ENCODE assay signal across 9 cellular contexts in the genomic region with DNA sequence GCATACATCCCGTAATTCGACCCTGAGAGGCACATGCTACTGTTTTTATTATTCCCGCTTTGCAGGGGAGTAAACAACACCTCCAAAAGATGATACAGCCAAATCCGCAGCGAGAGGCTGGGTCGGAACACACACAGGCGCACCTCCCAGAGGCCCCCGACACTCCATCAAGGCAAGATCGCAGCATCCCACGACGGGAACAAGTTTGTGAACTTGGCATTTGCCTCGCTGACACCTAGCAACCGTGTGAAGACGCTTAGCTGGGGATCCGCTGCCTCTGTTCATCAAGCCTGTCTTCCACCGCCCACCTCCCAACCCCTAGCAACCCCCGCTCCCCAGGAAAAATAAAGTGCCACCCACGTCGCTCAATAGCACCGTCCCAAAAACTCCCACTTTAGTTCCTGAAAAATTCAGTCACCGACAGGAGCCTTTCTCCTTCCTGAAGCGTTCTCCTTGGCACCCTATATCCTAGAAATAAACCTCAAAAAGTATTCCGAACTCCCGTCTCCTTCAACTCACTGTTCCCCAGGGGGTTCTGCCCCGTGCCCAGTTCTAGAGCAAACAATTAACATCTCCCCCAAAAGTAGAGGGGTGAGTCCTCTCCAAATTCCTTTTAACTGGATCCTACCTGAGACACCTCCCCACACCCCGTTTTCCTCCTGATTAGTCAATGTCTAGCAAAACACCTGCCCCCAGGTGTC. TPM values are rescaled to one million over a fixed set of nuclear protein-coding genes. Genes with fewer than 3 reads are reported as not detected.
DNase-seq lines count a peak whose midpoint lies in the region; ATAC-seq and TF ChIP-seq lines count a peak whose summit lies in the region.
"Had no signal": no experiment of that assay in that cellular context is flagged by ENCODE, and none has a peak within 500 bp of the region (broad histone marks: within the 10 kb centered on the region; RNA-seq: fewer than 3 reads in every experiment).

No MANE protein-coding gene starts in this region.

- intact Hi-C loops in transverse colon (cut with DNase I; ENCODE audit: low total_unique reads): no loop called here

- no peaks in the 10 kb centered on the region for H3K9me3 Mint-ChIP-seq in naive B cell
- H3K9me3 Mint-ChIP-seq: T-helper 2 cell treated with Interferon-gamma antibody and Interleukin-4, amounts not matched to agents 5 μg/mL and 100 μg/mL, for 36 hours had no signal

- H3K27me3 Mint-ChIP-seq in naive B cell: no peaks in the 10 kb centered on the region

- peaks cover 28% of the 10 kb centered on the region for H3F3A ChIP-seq in SU-DHL-6 (ENCODE audit: insufficient read depth)

- no peaks in the 10 kb centered on the region for H3K79me2 ChIP-seq in SU-DHL-6 (ENCODE audit: insufficient read depth, low read length)

- H3K9ac ChIP-seq in ES-I3 (ENCODE audit: low read depth, low read length) (peak overlapping the region; percentile 25; the same call in 1 of the 2 replicates), SU-DHL-6 (ENCODE audit: low read length) (no peak overlapping the region)

- peaks cover 0 to 25% of the 10 kb centered on the region in 2 donors for H3K36me3 Mint-ChIP-seq in naive B cell

- 67 to 70% methylated on average over 15 to 26 of the region's 26 CpGs for WGBS in transverse colon (ENCODE audit: low coverage in 1 of 2), 2 donors

- H3K9me3 ChIP-seq in ES-I3 (ENCODE audit: control insufficient read depth, insufficient read depth, low read length) (no peaks in the 10 kb centered on the region), SU-DHL-6 (ENCODE audit: insufficient read depth, low read length) (no peaks in the 10 kb centered on the region), transverse colon (no peaks in the 10 kb centered on the region)
- H3K9me3 ChIP-seq: psoas muscle, upper lobe of right lung had no signal

- TF ChIP-seq CTCF in SU-DHL-6 (IDR thresholded peaks at IDR 0.05; ENCODE audit: insufficient read depth, low read length, poor library complexity, severe bottlenecking): no peak
- TF ChIP-seq CTCF in transverse colon (IDR thresholded peaks at IDR 0.05): no peak

- TF ChIP-seq POLR2A in transverse colon (IDR thresholded peaks at IDR 0.05): no peak

- no peak overlapping the region for H3K4me3 ChIP-seq in SU-DHL-6 (ENCODE audit: insufficient read depth, low read length, poor library complexity, severe bottlenecking)
- H3K4me3 ChIP-seq in transverse colon: no peak overlapping the region
- H3K4me3 ChIP-seq: psoas muscle, upper lobe of right lung had no signal

- H3K4me1 ChIP-seq in ES-I3 (ENCODE audit: insufficient read depth, low read length) (peaks cover 7% of the 10 kb centered on the region), transverse colon (peaks cover 0 to 7% (median 4%) of the 10 kb centered on the region in 4 donors)
- H3K4me1 ChIP-seq: psoas muscle, upper lobe of right lung had no signal

- peak overlapping the region; percentile 83 to 98 (median 92) for H3K4me3 Mint-ChIP-seq in naive B cell

- no peak for TF ChIP-seq EP300 in transverse colon (IDR thresholded peaks at IDR 0.05; ENCODE audit: low read depth)

- H3K27me3 ChIP-seq in SU-DHL-6 (ENCODE audit: low read length) (no peaks in the 10 kb centered on the region), transverse colon (no peaks in the 10 kb centered on the region)

- H3K4me1 Mint-ChIP-seq in naive B cell: peaks cover 49 to 73% (median 68%) of the 10 kb centered on the region in 3 donors

- DNase-seq in naive B cell (no peak), GOT3 (lab: John Stamatoyannopoulos, UW) (no peak), transverse colon (no peak)
- DNase-seq: psoas muscle, upper lobe of right lung had no signal

- H4K20me1 ChIP-seq in SU-DHL-6 (ENCODE audit: low read depth, low read length): no peaks in the 10 kb centered on the region

- ATAC-seq in naive B cell (ENCODE audit: low read depth in 2 of 2): no peak
- ATAC-seq in HG02852 (IDR thresholded peaks at IDR 0.05; ENCODE audit: unreplicated experiment): no peak
- ATAC-seq: psoas muscle, upper lobe of right lung had no signal

- no peaks in the 10 kb centered on the region for H3K9me2 ChIP-seq in SU-DHL-6 (replicated peaks; ENCODE audit: insufficient read depth, low read length)

- in situ Hi-C loops in transverse colon (cut with MboI; ENCODE audit: low pct_ligation_motif_present in 1 of 4, low pct_unique_long_range_greater_than_20kb in 1 of 4, low sequenced_read_pairs in 3 of 4): no loop called here

- no peaks in the 10 kb centered on the region for H3K36me3 ChIP-seq in ES-I3 (ENCODE audit: insufficient read depth, low read length)
- H3K36me3 ChIP-seq in SU-DHL-6 (ENCODE audit: low read length): no peaks in the 10 kb centered on the region
- no peaks in the 10 kb centered on the region for H3K36me3 ChIP-seq in transverse colon
- H3K36me3 ChIP-seq: upper lobe of right lung had no signal

- peak overlapping the region in 5 of 6 donors; percentile 96 to 100 (median 99) for H3K27ac Mint-ChIP-seq in naive B cell
- H3K27ac Mint-ChIP-seq: T-helper 2 cell treated with Interferon-gamma antibody and Interleukin-4, amounts not matched to agents 5 μg/mL and 100 μg/mL, for 36 hours had no signal

- no peak overlapping the region for H2AFZ ChIP-seq in SU-DHL-6 (ENCODE audit: low read depth, low read length, severe bottlenecking)

- H3K4me2 ChIP-seq in SU-DHL-6 (ENCODE audit: low read depth, low read length, poor library complexity, severe bottlenecking): peak overlapping the region; percentile 74

- H3K27ac ChIP-seq in SU-DHL-6 (ENCODE audit: low read depth, low read length) (no peak overlapping the region), transverse colon (peak overlapping the region in 2 of 4 donors; percentile 55 to 69)
- H3K27ac ChIP-seq: psoas muscle, upper lobe of right lung had no signal

RNA-seq across cellular contexts. Expression of gene GNG7, which starts 1.7 kb away (rescaled TPM):
- 10 to 100 TPM; 49.1 to 72.0 (median 60.9) TPM for polyA plus RNA-seq in naive B cell (ENCODE audit: low read depth in 6 of 6)
- 10 to 100 TPM in 1 of 4 donors, 1 to 10 TPM in 3; 1.6 to 13.1 (median 4.0) TPM for total RNA-seq in transverse colon

RNA-seq across cellular contexts. Expression of gene DIRAS1, which starts 20.4 kb away (rescaled TPM):
- 1 to 10 TPM in 5 of 6 donors, under 1 TPM in 1; 0.92 to 2.7 (median 1.5) TPM for polyA plus RNA-seq in naive B cell (ENCODE audit: low read depth in 6 of 6)
- 1 to 10 TPM in 1 of 4 donors, under 1 TPM in 2, not detected in 1; 0.41 to 1.4 (median 0.64) TPM for total RNA-seq in transverse colon

RNA-seq across cellular contexts. Expression of gene SLC39A3, which starts 39.0 kb away (rescaled TPM):
- polyA plus RNA-seq in naive B cell (ENCODE audit: low read depth in 6 of 6): 10 to 100 TPM; 56.2 to 88.7 (median 60.5) TPM
- total RNA-seq in transverse colon: 10 to 100 TPM; 10.1 to 40.4 (median 24.7) TPM
